In genomic region chrX:9341305-9342201, GRCh38 we compare ENCODE assay signal across 8 cellular contexts.
DNase-seq lines count a peak whose midpoint lies in the region; ATAC-seq and TF ChIP-seq lines count a peak whose summit lies in the region.

No MANE protein-coding gene starts in this region.

- H3K27ac Mint-ChIP-seq in HFFc6 (peak overlapping the region; percentile 84), activated B cell treated with CpG ODN at 0.5 μM for 24 hours (peak overlapping the region; percentile 95)

- CTCF ChIA-PET in activated B cell treated with CpG ODN at 0.5 μM for 24 hours (lab: Charles Lee), result interaction anchor here (0.7 to 2.6 kb wide), 5 partner anchors 28 to 439 kb away, joined by 3 to 18 read pairs (median 3); partner anchors contain the start of gene TBL1X

- no peaks in the 10 kb centered on the region for H3K36me3 ChIP-seq in effector memory CD4-positive, alpha-beta T cell (ENCODE audit: control insufficient read depth, insufficient read depth, low read length)
- H3K36me3 ChIP-seq in muscle layer of colon (ENCODE audit: insufficient read depth, low read length) (no peaks in the 10 kb centered on the region), thoracic aorta (no peaks in the 10 kb centered on the region)

- intact Hi-C loops in activated B cell treated with CpG ODN at 0.5 μM for 24 hours (cut with micrococcal nuclease), result loop anchor here (1.0 to 10.0 kb wide), 15 partner anchors 11 to 771 kb away; no protein-coding TSS in a partner anchor

- H3K36me3 Mint-ChIP-seq in HFFc6 (ENCODE audit: low read depth) (no peaks in the 10 kb centered on the region), activated B cell treated with CpG ODN at 0.5 μM for 24 hours (ENCODE audit: low read depth) (no peaks in the 10 kb centered on the region)

- DNase-seq in NCI-H1105 treated with DMSO at 0.1 percent for 48 hours (lab: John Stamatoyannopoulos, UW) (peak; percentile 5), NCI-H1105 (lab: John Stamatoyannopoulos, UW) (no peak), HFFc6 (peak; percentile 51), NCI-H1417 (lab: John Stamatoyannopoulos, UW) (peak in 2 of 3 experiments; percentile 58 to 81), activated B cell treated with CpG ODN at 0.5 μM for 24 hours (peak; percentile 51), thoracic aorta (ENCODE audit: low spot score) (no peak)
- peak; percentile 19 to 36 (median 29) for DNase-seq in effector memory CD4-positive, alpha-beta T cell

- peaks cover 39% of the 10 kb centered on the region for H3K4me1 Mint-ChIP-seq in HFFc6 (ENCODE audit: low read depth)
- peaks cover 29% of the 10 kb centered on the region for H3K4me1 Mint-ChIP-seq in activated B cell treated with CpG ODN at 0.5 μM for 24 hours

- peak overlapping the region; percentile 85 for H3K4me3 Mint-ChIP-seq in HFFc6
- peak overlapping the region; percentile 73 for H3K4me3 Mint-ChIP-seq in activated B cell treated with CpG ODN at 0.5 μM for 24 hours

- H3K9me3 ChIP-seq in effector memory CD4-positive, alpha-beta T cell (ENCODE audit: control insufficient read depth, low read length), result no peaks in the 10 kb centered on the region
- H3K9me3 ChIP-seq in muscle layer of colon (ENCODE audit: low read length) (no peaks in the 10 kb centered on the region), thoracic aorta (no peaks in the 10 kb centered on the region)

- ATAC-seq in activated B cell treated with CpG ODN at 0.5 μM for 24 hours (ENCODE audit: low read depth), result peak; percentile 69
- no peak for ATAC-seq in thoracic aorta (ENCODE audit: insufficient number of reproducible peaks, low FRiP score, low read depth)

- peak overlapping the region; percentile 46 for H3K4me3 ChIP-seq in effector memory CD4-positive, alpha-beta T cell (ENCODE audit: insufficient read depth, low read depth, low read length, poor library complexity, severe bottlenecking)
- H3K4me3 ChIP-seq in muscle layer of colon (ENCODE audit: low read depth in 1 of 2, low read length in 2 of 2) (no peak overlapping the region), thoracic aorta (peak overlapping the region; percentile 64)

- POLR2A ChIA-PET in activated B cell treated with CpG ODN at 0.5 μM for 24 hours (lab: Charles Lee), result interaction anchor here (0.6 to 4.4 kb wide), 23 partner anchors 8 to 1279 kb away, joined by 3 to 137 read pairs (median 4); partner anchors contain the start of gene TBL1X

- no peaks in the 10 kb centered on the region for H3K27me3 ChIP-seq in effector memory CD4-positive, alpha-beta T cell (replicated peaks; ENCODE audit: control insufficient read depth, insufficient read depth, low read length, poor library complexity, severe bottlenecking)
- H3K27me3 ChIP-seq in muscle layer of colon (ENCODE audit: control insufficient read depth in 1 of 2, insufficient read depth in 2 of 2, low read length in 2 of 2) (no peaks in the 10 kb centered on the region), thoracic aorta (replicated peaks; ENCODE audit: insufficient read depth) (no peaks in the 10 kb centered on the region)

- no peaks in the 10 kb centered on the region for H3K9me3 Mint-ChIP-seq in HFFc6
- H3K9me3 Mint-ChIP-seq in activated B cell treated with CpG ODN at 0.5 μM for 24 hours, result no peaks in the 10 kb centered on the region

- H3K27ac ChIP-seq in effector memory CD4-positive, alpha-beta T cell (ENCODE audit: insufficient read depth, low read length, poor library complexity, severe bottlenecking), result peak overlapping the region; percentile 86
- H3K27ac ChIP-seq in muscle layer of colon (ENCODE audit: low read depth, low read length), result peak overlapping the region; percentile 4
- H3K27ac ChIP-seq in thoracic aorta, result peak overlapping the region; percentile 72 to 89

- H3K27me3 Mint-ChIP-seq in HFFc6 (ENCODE audit: insufficient read depth) (peaks cover 2% of the 10 kb centered on the region), activated B cell treated with CpG ODN at 0.5 μM for 24 hours (no peaks in the 10 kb centered on the region)

- TF ChIP-seq CTCF in HFFc6 (IDR thresholded peaks at IDR 0.05) (peak; percentile 28; the same call in 1 of the 2 replicates), activated B cell treated with CpG ODN at 0.5 μM for 24 hours (IDR thresholded peaks at IDR 0.05) (no peak), thoracic aorta (IDR thresholded peaks at IDR 0.05) (no peak)

- H3K9ac ChIP-seq in muscle layer of colon (ENCODE audit: low read length), result no peak overlapping the region

- H3K4me1 ChIP-seq in effector memory CD4-positive, alpha-beta T cell (ENCODE audit: control insufficient read depth, insufficient read depth, low read length, poor library complexity, severe bottlenecking), result peaks cover 30% of the 10 kb centered on the region
- H3K4me1 ChIP-seq in muscle layer of colon (ENCODE audit: insufficient read depth, low read length) (peaks cover 17% of the 10 kb centered on the region), thoracic aorta (ENCODE audit: control insufficient read depth in 1 of 2, low read depth in 2 of 2) (peaks cover 10 to 14% of the 10 kb centered on the region in 2 donors)

Comparison
In these comparisons a context has a peak if more than half of its experiments do, and no peak if none do; other contexts are left out.
1. DNase-seq: peak in NCI-H1105 treated with DMSO at 0.1 percent for 48 hours (single experiment), HFFc6 (single experiment), NCI-H1417 (2 of 3), activated B cell treated with CpG ODN at 0.5 μM for 24 hours (single experiment) and effector memory CD4-positive, alpha-beta T cell (3 of 3); none in NCI-H1105 (single experiment) and thoracic aorta (single experiment).
2. H3K27ac ChIP-seq: peak in every context shown above with its lines; median percentile 86 in effector memory CD4-positive, alpha-beta T cell; 80 in thoracic aorta; 4 in muscle layer of colon.
3. H3K4me3 ChIP-seq: peak in effector memory CD4-positive, alpha-beta T cell (single experiment) and thoracic aorta (single experiment); none in muscle layer of colon (0 of 2).